16 cellular contexts compared by ENCODE assay signal in genomic region chr7:29276806-29277205, GRCh38.
A peak's percentile ranks its signal among the peaks of the same experiment; 100 is the strongest.
DNase-seq lines count a peak whose midpoint lies in the region; ATAC-seq, FAIRE-seq and TF ChIP-seq lines count a peak whose summit lies in the region.
"Had no signal": no experiment of that assay in that cellular context is flagged by ENCODE, and none has a peak within 500 bp of the region (broad histone marks: within the 10 kb centered on the region; RNA-seq: fewer than 3 reads in every experiment).

No MANE protein-coding gene starts in this region.

- SMC1A ChIA-PET in GM12878 (lab: Charles Lee; ENCODE audit: uncharacterized antibody, unreplicated experiment): no interaction called here

- no peak overlapping the region for H3K4me2 ChIP-seq in GM12878 (ENCODE audit: control insufficient read depth, insufficient read depth)
- H3K4me2 ChIP-seq: BLaER1 had no signal

- DNase-seq in GM12878 (ENCODE audit: low read depth, low spot score): no peak
- peak; percentile 26 for DNase-seq in endodermal cell
- no peak for DNase-seq in pancreas
- DNase-seq in NCI-H1048 (lab: John Stamatoyannopoulos, UW): no peak
- no peak for DNase-seq in amniotic stem cell (lab: John Stamatoyannopoulos, UW)
- no peak for DNase-seq in osteocyte (ENCODE audit: extremely low spot score, unreplicated experiment)
- DNase-seq: CD4-positive, CD25-positive, alpha-beta regulatory T cell; DMS53; HCEC 1CT; HFFc6 had no signal

- H3K4me3 ChIP-seq in GM12878 (no peak overlapping the region), endodermal cell (ENCODE audit: low read length) (no peak overlapping the region), pancreas (no peak overlapping the region)
- H3K4me3 ChIP-seq: BLaER1 had no signal

- H3K9me3 ChIP-seq in KOPT-K1 (ENCODE audit: insufficient read depth, low read length, poor library complexity, severe bottlenecking) (no peaks in the 10 kb centered on the region), GM12878 (replicated peaks; ENCODE audit: control insufficient read depth, insufficient read depth, low read length) (no peaks in the 10 kb centered on the region), endodermal cell (ENCODE audit: control insufficient read depth, low read length) (no peaks in the 10 kb centered on the region), pancreas (no peaks in the 10 kb centered on the region)
- H3K9me3 ChIP-seq: BLaER1 had no signal

- POLR2A ChIA-PET in GM12878 (lab: Charles Lee): no interaction called here

- H3K9ac ChIP-seq in GM12878 (ENCODE audit: control insufficient read depth, insufficient read depth, low read length) (no peak overlapping the region), endodermal cell (ENCODE audit: extremely low read depth, low read length, poor library complexity, severe bottlenecking) (no peak overlapping the region)
- H3K9ac ChIP-seq: BLaER1 had no signal

- ATAC-seq in GM12878: peak; percentile 10; the same call in 1 of the 3 replicates
- no peak for ATAC-seq in pancreas
- no peak for ATAC-seq in HG02588 (IDR thresholded peaks at IDR 0.05; ENCODE audit: unreplicated experiment)

- CTCF ChIA-PET in GM12878 (lab: Yijun Ruan, JAX): interaction anchor here (0.6 to 2.0 kb wide), 2 partner anchors 13 to 1131 kb away, joined by 3 to 4 read pairs; no protein-coding TSS in a partner anchor

- H3K36me3 ChIP-seq in KOPT-K1 (ENCODE audit: insufficient read depth, low read length) (no peaks in the 10 kb centered on the region), GM12878 (ENCODE audit: control insufficient read depth in 2 of 2, insufficient read depth in 2 of 2, low read length in 1 of 2) (no peaks in the 10 kb centered on the region), endodermal cell (ENCODE audit: control insufficient read depth, insufficient read depth, low read length) (no peaks in the 10 kb centered on the region), pancreas (no peaks in the 10 kb centered on the region)
- H3K36me3 ChIP-seq: BLaER1 had no signal

- H3K9me3 Mint-ChIP-seq in endodermal cell: no peaks in the 10 kb centered on the region
- H3K9me3 Mint-ChIP-seq in osteocyte (ENCODE audit: unreplicated experiment): no peaks in the 10 kb centered on the region
- H3K9me3 Mint-ChIP-seq: CD4-positive, CD25-positive, alpha-beta regulatory T cell had no signal

- H3K36me3 Mint-ChIP-seq in endodermal cell (ENCODE audit: low read depth) (no peaks in the 10 kb centered on the region), osteocyte (ENCODE audit: unreplicated experiment) (no peaks in the 10 kb centered on the region)
- H3K36me3 Mint-ChIP-seq: CD4-positive, CD25-positive, alpha-beta regulatory T cell had no signal

- FAIRE-seq in GM12878 (lab: Jason Lieb, UNC) (no peak), pancreas (lab: Jason Lieb, UNC) (no peak)
- FAIRE-seq: A204.1, GM18507 had no signal

- H3K4me3 Mint-ChIP-seq in endodermal cell (no peak overlapping the region), osteocyte (ENCODE audit: unreplicated experiment) (no peak overlapping the region)
- H3K4me3 Mint-ChIP-seq: CD4-positive, CD25-positive, alpha-beta regulatory T cell; HFFc6 had no signal

- H3K27ac ChIP-seq in KOPT-K1 (ENCODE audit: low read depth, low read length, poor library complexity, severe bottlenecking): peak overlapping the region; percentile 88
- H3K27ac ChIP-seq in GM12878 (ENCODE audit: control insufficient read depth, insufficient read depth): no peak overlapping the region
- no peak overlapping the region for H3K27ac ChIP-seq in endodermal cell (ENCODE audit: low read depth, low read length)
- peak overlapping the region; percentile 52 to 76 (median 60) for H3K27ac ChIP-seq in pancreas
- H3K27ac ChIP-seq: BLaER1, HL-60 had no signal

- TF ChIP-seq EP300 in GM12878 (IDR thresholded peaks at IDR 0.05; ENCODE audit: borderline replicate concordance in 1 of 2, control insufficient read depth in 1 of 2, low read depth in 2 of 2, low read length in 2 of 2): no peak

- no peaks in the 10 kb centered on the region for H3K79me2 ChIP-seq in GM12878 (ENCODE audit: control insufficient read depth, insufficient read depth, low read length)

- H3K27me3 ChIP-seq in GM12878 (replicated peaks in 1 of 2; ENCODE audit: control insufficient read depth in 2 of 2, insufficient read depth in 2 of 2, low read length in 1 of 2): no peaks in the 10 kb centered on the region
- H3K27me3 ChIP-seq in endodermal cell (ENCODE audit: control insufficient read depth, insufficient read depth, low read length, poor library complexity, severe bottlenecking): no peaks in the 10 kb centered on the region
- no peaks in the 10 kb centered on the region for H3K27me3 ChIP-seq in pancreas
- H3K27me3 ChIP-seq: BLaER1 had no signal

- RAD21 ChIA-PET in GM12878 (lab: Charles Lee; ENCODE audit: unreplicated experiment): no interaction called here

- H3K4me1 Mint-ChIP-seq in endodermal cell: peaks cover 35% of the 10 kb centered on the region
- H3K4me1 Mint-ChIP-seq in osteocyte (ENCODE audit: unreplicated experiment): peaks cover 4% of the 10 kb centered on the region
- H3K4me1 Mint-ChIP-seq: CD4-positive, CD25-positive, alpha-beta regulatory T cell had no signal

- TF ChIP-seq RAD21 in GM12878 (IDR thresholded peaks at IDR 0.05; ENCODE audit: insufficient read depth, low read depth, low read length): no peak

- 21% methylated on average over 4 of the region's 4 CpGs for WGBS in GM12878 (ENCODE audit: insufficient coverage, insufficient replicate concordance, low lambda C conversion rate, missing lambda C conversion rate)
- WGBS in endodermal cell (ENCODE audit: insufficient coverage in 1 of 2, insufficient read length in 1 of 2), 2 experiments: 94 to 95% methylated on average over 4 of the region's 4 CpGs
- WGBS in pancreas, 2 donors: 77 to 85% methylated on average over 4 of the region's 4 CpGs

- in situ Hi-C loops in GM12878 (cut with MboI): no loop called here

- H3K27me3 Mint-ChIP-seq in endodermal cell (ENCODE audit: insufficient read depth): peaks cover 2% of the 10 kb centered on the region
- H3K27me3 Mint-ChIP-seq in osteocyte (ENCODE audit: unreplicated experiment): peaks cover 22% of the 10 kb centered on the region
- H3K27me3 Mint-ChIP-seq: CD4-positive, CD25-positive, alpha-beta regulatory T cell had no signal

- TF ChIP-seq CTCF in GM12878 (IDR thresholded peaks at IDR 0.05 in 2 of 3, conservative IDR thresholded peaks at IDR 0.05 in 1 of 3; ENCODE audit: control insufficient read depth in 2 of 3, extremely low read depth in 1 of 3, insufficient read depth in 1 of 3, low read depth in 3 of 3, low read length in 3 of 3) (no peak), endodermal cell (conservative IDR thresholded peaks at IDR 0.05) (no peak), pancreas (IDR thresholded peaks at IDR 0.05) (no peak), osteocyte (IDR thresholded peaks at IDR 0.05) (no peak)

- BruUV-seq in GM12878 (replicated peaks; lab: Mats Ljungman, UMichigan): no TSS peak

- H3K4me1 ChIP-seq in GM12878 (ENCODE audit: control insufficient read depth, insufficient read depth, low read length) (no peaks in the 10 kb centered on the region), endodermal cell (ENCODE audit: control insufficient read depth, insufficient read depth, low read length) (peaks cover 4% of the 10 kb centered on the region), pancreas (peaks cover 47 to 50% (median 47%) of the 10 kb centered on the region in 3 donors)

- intact Hi-C loops in GM12878 (cut with micrococcal nuclease; ENCODE audit: unreplicated experiment): no loop called here
- intact Hi-C loops in pancreas (cut with DNase I): no loop called here

- no peaks in the 10 kb centered on the region for H4K20me1 ChIP-seq in GM12878 (ENCODE audit: control insufficient read depth, insufficient read depth)
- H4K20me1 ChIP-seq: BLaER1 had no signal

- no peak overlapping the region for H2AFZ ChIP-seq in GM12878 (ENCODE audit: control insufficient read depth, low read depth, low read length)

- no peak for TF ChIP-seq POLR2A in GM12878 (IDR thresholded peaks at IDR 0.05; ENCODE audit: low read depth, low read length)

- H3K27ac Mint-ChIP-seq in endodermal cell (no peak overlapping the region), osteocyte (ENCODE audit: unreplicated experiment) (no peak overlapping the region)
- H3K27ac Mint-ChIP-seq: CD4-positive, CD25-positive, alpha-beta regulatory T cell; HFFc6 had no signal

TF ChIP-seq in GM12878, 131 proteins besides CTCF, POLR2A, EP300 and RAD21 (continues in another document):
- TF ChIP-seq ESRRA (IDR thresholded peaks at IDR 0.05; ENCODE audit: low read length) (no peak), WRNIP1 (IDR thresholded peaks at IDR 0.05; ENCODE audit: borderline replicate concordance, low read depth, low read length) (no peak), PAX8 (IDR thresholded peaks at IDR 0.05) (no peak), CHD2 (IDR thresholded peaks at IDR 0.05; ENCODE audit: borderline replicate concordance, low read depth, low read length) (no peak), ATF2 (IDR thresholded peaks at IDR 0.05; ENCODE audit: low read length) (no peak), ATF7 (IDR thresholded peaks at IDR 0.05; ENCODE audit: low read depth) (no peak), SPI1 (IDR thresholded peaks at IDR 0.05; ENCODE audit: borderline replicate concordance, insufficient read depth, low read depth, low read length) (no peak), MYB (IDR thresholded peaks at IDR 0.05; ENCODE audit: borderline replicate concordance, low read depth, low read length) (no peak)

Comparison
In these comparisons a context has a peak if more than half of its experiments do, and no peak if none do; other contexts are left out.
1. H3K27ac ChIP-seq: peak in KOPT-K1 (single experiment) and pancreas (4 of 4); none in GM12878 (single experiment) and endodermal cell (single experiment).